Comparison of ENCODE assay signal across 1 cellular context in the genomic region with DNA sequence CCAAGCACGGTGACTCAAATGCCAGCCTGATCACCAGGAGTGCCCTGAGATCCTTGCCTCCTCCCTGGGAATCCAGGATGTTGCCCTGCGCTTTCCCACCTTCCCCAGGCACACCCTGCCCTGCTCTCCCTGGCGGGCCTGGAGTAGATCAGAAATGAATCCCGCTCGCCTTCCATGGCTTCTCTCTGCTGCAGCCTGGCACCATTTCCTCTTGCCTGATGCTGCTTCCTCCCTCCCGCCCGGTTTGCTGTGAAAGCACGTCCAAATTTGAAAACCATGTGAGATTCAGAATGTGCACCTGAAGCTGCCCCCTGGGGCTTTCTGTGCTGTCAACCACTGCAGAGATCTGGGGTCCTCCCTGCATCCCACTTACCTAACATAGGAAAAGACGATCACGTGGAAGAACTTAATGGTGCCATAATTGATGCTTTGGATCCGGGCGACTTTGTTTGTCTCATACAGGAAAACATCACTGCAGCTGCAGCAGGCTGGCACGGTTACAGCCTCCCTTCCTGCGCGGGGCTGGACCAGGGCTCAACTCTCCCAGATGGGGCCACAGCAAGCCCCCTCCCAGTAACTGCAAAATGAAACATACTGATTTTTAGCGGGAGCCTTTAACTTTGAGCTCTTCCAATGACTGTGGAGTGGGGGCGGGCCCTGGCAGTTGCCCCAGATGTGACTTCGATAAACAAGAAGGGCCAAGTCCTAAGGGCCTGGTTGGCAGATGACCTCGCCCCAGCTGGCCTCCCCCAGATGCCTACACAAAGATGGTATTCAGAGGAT.
TF ChIP-seq lines count a peak whose summit lies in the region.

No MANE protein-coding gene starts in this region.

TF ChIP-seq in endothelial cell of umbilical vein, 7 proteins besides CTCF, POLR2A, EP300 and RAD21 (continued from another document):
- TF ChIP-seq, protein P1, sequence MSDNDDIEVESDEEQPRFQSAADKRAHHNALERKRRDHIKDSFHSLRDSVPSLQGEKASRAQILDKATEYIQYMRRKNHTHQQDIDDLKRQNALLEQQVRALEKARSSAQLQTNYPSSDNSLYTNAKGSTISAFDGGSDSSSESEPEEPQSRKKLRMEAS (IDR thresholded peaks at IDR 0.05; ENCODE audit: insufficient read depth, insufficient read length): no peak
